In genomic region chr7:77474756-77475155, GRCh38 we compare ENCODE assay signal across 3 cellular contexts.
A peak's percentile ranks its signal among the peaks of the same experiment; 100 is the strongest.
TF ChIP-seq lines count a peak whose summit lies in the region.

No MANE protein-coding gene starts in this region.

TF ChIP-seq in SK-N-SH treated with all-trans-retinoic acid at 6 μM for 48 hours, 23 proteins besides CTCF, POLR2A, EP300 and RAD21 (continued from another document and continues in another):
- TF ChIP-seq TSHZ2 (CRISPR knock-in tag; IDR thresholded peaks at IDR 0.05) (peak; percentile 57; the same call in 1 of the 2 replicates), ESRRG (CRISPR knock-in tag; IDR thresholded peaks at IDR 0.05) (peak; percentile 33; the same call in 1 of the 2 replicates), GLIS3 (CRISPR knock-in tag; IDR thresholded peaks at IDR 0.05) (no peak), CSDC2 (CRISPR knock-in tag; IDR thresholded peaks at IDR 0.05) (peak; percentile 99), TCF4 (CRISPR knock-in tag; IDR thresholded peaks at IDR 0.05; ENCODE audit: borderline replicate concordance) (no peak), RARB (CRISPR knock-in tag; IDR thresholded peaks at IDR 0.05) (no peak), ZNF565 (CRISPR knock-in tag; conservative IDR thresholded peaks at IDR 0.05; ENCODE audit: low read depth) (peak; percentile 56; the same call in 1 of the 2 replicates), PPARA (CRISPR knock-in tag; IDR thresholded peaks at IDR 0.05; ENCODE audit: borderline replicate concordance) (no peak), ZFP30 (CRISPR knock-in tag; IDR thresholded peaks at IDR 0.05) (0 out of 2 replicates have a peak, but pooled peaks have one; percentile 17)
- TF ChIP-seq, protein P1, sequence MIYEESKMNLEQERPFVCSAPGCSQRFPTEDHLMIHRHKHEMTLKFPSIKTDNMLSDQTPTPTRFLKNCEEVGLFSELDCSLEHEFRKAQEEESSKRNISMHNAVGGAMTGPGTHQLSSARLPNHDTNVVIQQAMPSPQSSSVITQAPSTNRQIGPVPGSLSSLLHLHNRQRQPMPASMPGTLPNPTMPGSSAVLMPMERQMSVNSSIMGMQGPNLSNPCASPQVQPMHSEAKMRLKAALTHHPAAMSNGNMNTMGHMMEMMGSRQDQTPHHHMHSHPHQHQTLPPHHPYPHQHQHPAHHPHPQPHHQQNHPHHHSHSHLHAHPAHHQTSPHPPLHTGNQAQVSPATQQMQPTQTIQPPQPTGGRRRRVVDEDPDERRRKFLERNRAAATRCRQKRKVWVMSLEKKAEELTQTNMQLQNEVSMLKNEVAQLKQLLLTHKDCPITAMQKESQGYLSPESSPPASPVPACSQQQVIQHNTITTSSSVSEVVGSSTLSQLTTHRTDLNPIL (CRISPR knock-in tag; IDR thresholded peaks at IDR 0.05; ENCODE audit: low read depth) = no peak
- TF ChIP-seq, protein P2, sequence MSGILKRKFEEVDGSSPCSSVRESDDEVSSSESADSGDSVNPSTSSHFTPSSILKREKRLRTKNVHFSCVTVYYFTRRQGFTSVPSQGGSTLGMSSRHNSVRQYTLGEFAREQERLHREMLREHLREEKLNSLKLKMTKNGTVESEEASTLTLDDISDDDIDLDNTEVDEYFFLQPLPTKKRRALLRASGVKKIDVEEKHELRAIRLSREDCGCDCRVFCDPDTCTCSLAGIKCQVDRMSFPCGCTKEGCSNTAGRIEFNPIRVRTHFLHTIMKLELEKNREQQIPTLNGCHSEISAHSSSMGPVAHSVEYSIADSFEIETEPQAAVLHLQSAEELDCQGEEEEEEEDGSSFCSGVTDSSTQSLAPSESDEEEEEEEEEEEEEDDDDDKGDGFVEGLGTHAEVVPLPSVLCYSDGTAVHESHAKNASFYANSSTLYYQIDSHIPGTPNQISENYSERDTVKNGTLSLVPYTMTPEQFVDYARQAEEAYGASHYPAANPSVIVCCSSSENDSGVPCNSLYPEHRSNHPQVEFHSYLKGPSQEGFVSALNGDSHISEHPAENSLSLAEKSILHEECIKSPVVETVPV (CRISPR knock-in tag; IDR thresholded peaks at IDR 0.05) = peak; percentile 67; the same call in 1 of the 2 replicates

TF ChIP-seq in SK-N-SH, 30 proteins besides CTCF, POLR2A, EP300 and RAD21 (continued from another document):
- TF ChIP-seq, protein P3, sequence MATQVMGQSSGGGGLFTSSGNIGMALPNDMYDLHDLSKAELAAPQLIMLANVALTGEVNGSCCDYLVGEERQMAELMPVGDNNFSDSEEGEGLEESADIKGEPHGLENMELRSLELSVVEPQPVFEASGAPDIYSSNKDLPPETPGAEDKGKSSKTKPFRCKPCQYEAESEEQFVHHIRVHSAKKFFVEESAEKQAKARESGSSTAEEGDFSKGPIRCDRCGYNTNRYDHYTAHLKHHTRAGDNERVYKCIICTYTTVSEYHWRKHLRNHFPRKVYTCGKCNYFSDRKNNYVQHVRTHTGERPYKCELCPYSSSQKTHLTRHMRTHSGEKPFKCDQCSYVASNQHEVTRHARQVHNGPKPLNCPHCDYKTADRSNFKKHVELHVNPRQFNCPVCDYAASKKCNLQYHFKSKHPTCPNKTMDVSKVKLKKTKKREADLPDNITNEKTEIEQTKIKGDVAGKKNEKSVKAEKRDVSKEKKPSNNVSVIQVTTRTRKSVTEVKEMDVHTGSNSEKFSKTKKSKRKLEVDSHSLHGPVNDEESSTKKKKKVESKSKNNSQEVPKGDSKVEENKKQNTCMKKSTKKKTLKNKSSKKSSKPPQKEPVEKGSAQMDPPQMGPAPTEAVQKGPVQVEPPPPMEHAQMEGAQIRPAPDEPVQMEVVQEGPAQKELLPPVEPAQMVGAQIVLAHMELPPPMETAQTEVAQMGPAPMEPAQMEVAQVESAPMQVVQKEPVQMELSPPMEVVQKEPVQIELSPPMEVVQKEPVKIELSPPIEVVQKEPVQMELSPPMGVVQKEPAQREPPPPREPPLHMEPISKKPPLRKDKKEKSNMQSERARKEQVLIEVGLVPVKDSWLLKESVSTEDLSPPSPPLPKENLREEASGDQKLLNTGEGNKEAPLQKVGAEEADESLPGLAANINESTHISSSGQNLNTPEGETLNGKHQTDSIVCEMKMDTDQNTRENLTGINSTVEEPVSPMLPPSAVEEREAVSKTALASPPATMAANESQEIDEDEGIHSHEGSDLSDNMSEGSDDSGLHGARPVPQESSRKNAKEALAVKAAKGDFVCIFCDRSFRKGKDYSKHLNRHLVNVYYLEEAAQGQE (IDR thresholded peaks at IDR 0.05; ENCODE audit: low read depth, low read length) = no peak
- TF ChIP-seq SIN3A (IDR thresholded peaks at IDR 0.05; ENCODE audit: borderline replicate concordance, low read depth, low read length) (no peak), NFIC (IDR thresholded peaks at IDR 0.05; ENCODE audit: borderline replicate concordance) (no peak)

TF ChIP-seq in GM23338, 12 proteins besides CTCF, POLR2A, EP300 and RAD21 (continued from another document):
- no peak for TF ChIP-seq ZNF462 (CRISPR knock-in tag; IDR thresholded peaks at IDR 0.05)
